In the genomic region with DNA sequence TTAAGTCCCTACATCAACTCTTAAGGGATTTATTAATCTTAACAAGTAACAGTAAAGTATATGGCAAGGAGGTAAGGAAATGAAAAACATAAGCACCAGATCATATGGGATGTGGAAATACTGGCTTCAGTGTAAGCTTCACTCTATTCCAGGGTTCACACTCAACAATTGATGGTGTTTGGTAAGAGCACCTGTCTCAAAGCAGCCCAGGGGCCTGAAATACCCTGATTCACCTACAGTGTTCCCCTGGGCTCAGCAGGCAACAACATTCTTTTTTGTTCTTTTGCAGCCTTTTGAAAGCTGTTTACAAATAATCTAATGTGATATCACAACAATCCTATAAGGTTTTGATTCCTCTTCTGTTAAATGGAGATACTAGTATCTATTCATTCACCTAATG, we compare ENCODE assay signal across 13 cellular contexts. TPM values are rescaled to one million over a fixed set of nuclear protein-coding genes. Genes with fewer than 3 reads are reported as not detected.
DNase-seq lines count a peak whose midpoint lies in the region; ATAC-seq and TF ChIP-seq lines count a peak whose summit lies in the region.
"Had no signal": no experiment of that assay in that cellular context is flagged by ENCODE, and none has a peak within 500 bp of the region (broad histone marks: within the 10 kb centered on the region; RNA-seq: fewer than 3 reads in every experiment).

No MANE protein-coding gene starts in this region.

- H3K4me2 ChIP-seq in H9 (ENCODE audit: insufficient read depth, insufficient read length, low read length) (peak overlapping the region; percentile 92), smooth muscle cell (peak overlapping the region; percentile 97)

- peak overlapping the region; percentile 83 for H3K4me3 ChIP-seq in astrocyte of the spinal cord (ENCODE audit: low read depth, low read length)
- H3K4me3 ChIP-seq in iPS-18a (ENCODE audit: low read length): peak overlapping the region; percentile 49
- peak overlapping the region; percentile 74 for H3K4me3 ChIP-seq in smooth muscle cell
- H3K4me3 ChIP-seq: SJCRH30 had no signal

- H4K91ac ChIP-seq in H9 (ENCODE audit: insufficient read length, low read depth, low read length): no peak overlapping the region

- H2AFZ ChIP-seq in H9 (ENCODE audit: low read length): no peak overlapping the region
- peak overlapping the region; percentile 61 for H2AFZ ChIP-seq in smooth muscle cell (ENCODE audit: low read depth)

- no peak overlapping the region for H4K8ac ChIP-seq in H9 (replicated peaks; ENCODE audit: insufficient read length, low read depth, low read length)

- H3K9me3 Mint-ChIP-seq in H9: peaks cover 2 to 4% of the 10 kb centered on the region in 2 experiments
- H3K9me3 Mint-ChIP-seq: dendritic cell treated with granulocyte-macrophage colony-stimulating factor and Interleukin-4, amounts not matched to agents 40 ng/mL and 50 ng/mL, for 4 days had no signal

- no peak overlapping the region for H4K5ac ChIP-seq in H9 (ENCODE audit: insufficient read length, low read depth, low read length)

- no peak overlapping the region for H3K18ac ChIP-seq in H9 (ENCODE audit: insufficient read length, low read depth, low read length)

- H3F3A ChIP-seq in smooth muscle cell (ENCODE audit: low read depth): peaks cover 10% of the 10 kb centered on the region

- H3K27ac ChIP-seq in H9 (ENCODE audit: insufficient read length, low read depth, low read length) (no peak overlapping the region), iPS-18a (ENCODE audit: low read length) (no peak overlapping the region), smooth muscle cell (ENCODE audit: low read depth) (no peak overlapping the region)
- H3K27ac ChIP-seq: SJCRH30 had no signal

- ATAC-seq in T-helper 17 cell (no peak), HG03354 (IDR thresholded peaks at IDR 0.05; ENCODE audit: poor library complexity, severe bottlenecking, unreplicated experiment) (no peak)
- ATAC-seq: gastrocnemius medialis had no signal

- no peak overlapping the region for H3K4ac ChIP-seq in H9 (ENCODE audit: low read depth, low read length)

- no peak overlapping the region for H2BK120ac ChIP-seq in H9 (ENCODE audit: low read depth, low read length, poor library complexity, severe bottlenecking)

- no peak overlapping the region for H3K23ac ChIP-seq in H9 (ENCODE audit: insufficient read length, low read depth, low read length)

- H2BK20ac ChIP-seq in H9 (ENCODE audit: low read depth, low read length, poor library complexity, severe bottlenecking): no peak overlapping the region

- H3K9me3 ChIP-seq in H9 (ENCODE audit: control insufficient read depth, low read depth, low read length) (no peaks in the 10 kb centered on the region), iPS-18a (ENCODE audit: control insufficient read depth, low read depth, low read length) (peaks cover 1% of the 10 kb centered on the region), smooth muscle cell (replicated peaks; ENCODE audit: low read depth) (no peaks in the 10 kb centered on the region), T-helper 17 cell (ENCODE audit: control insufficient read depth, low read length, poor library complexity, severe bottlenecking) (no peaks in the 10 kb centered on the region)
- H3K9me3 ChIP-seq: SJCRH30 had no signal

- H3K23me2 ChIP-seq in H9 (ENCODE audit: insufficient read length, low read depth, low read length, poor library complexity, severe bottlenecking): peaks cover 12% of the 10 kb centered on the region

- DNase-seq in H9 (no peak), astrocyte of the spinal cord (ENCODE audit: low read depth, low spot score) (no peak), smooth muscle cell (lab: John Stamatoyannopoulos, UW; ENCODE audit: unreplicated experiment) (no peak), HuH-7.5 (ENCODE audit: low spot score) (no peak), T-helper 17 cell (no peak), NCI-H2171 (lab: John Stamatoyannopoulos, UW) (no peak)
- DNase-seq: gastrocnemius medialis, NCI-H524 treated with DMSO at 0.1 percent for 48 hours, SJCRH30 had no signal

- H3K27me3 ChIP-seq in H9 (ENCODE audit: insufficient read depth, low read length): peaks cover 17% of the 10 kb centered on the region; the same call in 1 of the 2 replicates
- peaks cover 59% of the 10 kb centered on the region for H3K27me3 ChIP-seq in iPS-18a (ENCODE audit: control insufficient read depth, insufficient read depth, low read length)
- H3K27me3 ChIP-seq in smooth muscle cell (ENCODE audit: low read depth): no peaks in the 10 kb centered on the region

- H4K20me1 ChIP-seq in H9 (ENCODE audit: control insufficient read depth, insufficient read depth, insufficient read length) (no peaks in the 10 kb centered on the region), smooth muscle cell (ENCODE audit: low read depth) (no peaks in the 10 kb centered on the region)

- H3K9ac ChIP-seq in H9 (ENCODE audit: extremely low read depth, insufficient read length, low read length): no peak overlapping the region
- H3K9ac ChIP-seq in iPS-18a (ENCODE audit: low read length): no peak overlapping the region
- no peak overlapping the region for H3K9ac ChIP-seq in smooth muscle cell (ENCODE audit: low read depth)

- peaks cover 86% of the 10 kb centered on the region for H3K27me3 Mint-ChIP-seq in H9 (ENCODE audit: low read depth)
- H3K27me3 Mint-ChIP-seq in T-helper 17 cell: peaks cover 68% of the 10 kb centered on the region

- H3K36me3 ChIP-seq in iPS-18a (ENCODE audit: control insufficient read depth, low read depth, low read length): no peaks in the 10 kb centered on the region
- no peaks in the 10 kb centered on the region for H3K36me3 ChIP-seq in smooth muscle cell (ENCODE audit: low read depth)
- H3K36me3 ChIP-seq: gastrocnemius medialis, SJCRH30 had no signal

- no peak overlapping the region for H2BK12ac ChIP-seq in H9 (ENCODE audit: insufficient read length, low read depth, low read length)

- no peak overlapping the region for H3T11ph ChIP-seq in H9 (ENCODE audit: low read length)

- H3K4me1 Mint-ChIP-seq in H9 (peaks cover 26 to 39% of the 10 kb centered on the region in 2 experiments), T-helper 17 cell (peaks cover 2% of the 10 kb centered on the region)

- no peak overlapping the region for H2AK5ac ChIP-seq in H9 (ENCODE audit: insufficient read length, low read length)

- TF ChIP-seq CTCF in H9 (conservative IDR thresholded peaks at IDR 0.05) (no peak; the same call in 2 of the 3 replicates), astrocyte of the spinal cord (IDR thresholded peaks at IDR 0.05; ENCODE audit: low read depth, low read length) (no peak), smooth muscle cell (IDR thresholded peaks at IDR 0.05; ENCODE audit: borderline replicate concordance, insufficient read depth, poor library complexity, severe bottlenecking) (no peak)

- in situ Hi-C loops in astrocyte of the spinal cord (cut with HindIII; ENCODE audit: low sequenced_read_pairs): no loop called here

- H3K4me3 Mint-ChIP-seq in H9 (peak overlapping the region; percentile 64 to 85), T-helper 17 cell (no peak overlapping the region)
- H3K4me3 Mint-ChIP-seq: activated naive CD8-positive, alpha-beta T cell; dendritic cell treated with granulocyte-macrophage colony-stimulating factor and Interleukin-4, amounts not matched to agents 40 ng/mL and 50 ng/mL, for 4 days had no signal

- H3K79me2 ChIP-seq in H9 (ENCODE audit: insufficient read depth, low read length): no peaks in the 10 kb centered on the region
- peaks cover 14% of the 10 kb centered on the region for H3K79me2 ChIP-seq in smooth muscle cell (ENCODE audit: low read depth)

- H3K27ac Mint-ChIP-seq in H9 (no peak overlapping the region), T-helper 17 cell (no peak overlapping the region)
- H3K27ac Mint-ChIP-seq: activated naive CD8-positive, alpha-beta T cell; dendritic cell treated with granulocyte-macrophage colony-stimulating factor and Interleukin-4, amounts not matched to agents 40 ng/mL and 50 ng/mL, for 4 days had no signal

- no peak overlapping the region for H3K56ac ChIP-seq in H9 (ENCODE audit: insufficient read length, low read depth, low read length)

- H2BK5ac ChIP-seq in H9 (ENCODE audit: insufficient read length, low read length): no peak overlapping the region

- H3K4me1 ChIP-seq in H9 (ENCODE audit: insufficient read depth, low read length) (peaks cover 11% of the 10 kb centered on the region; the same call in 1 of the 2 replicates), iPS-18a (ENCODE audit: control insufficient read depth, low read depth, low read length) (peaks cover 21% of the 10 kb centered on the region), smooth muscle cell (ENCODE audit: low read depth) (peaks cover 13% of the 10 kb centered on the region)
- H3K4me1 ChIP-seq: SJCRH30 had no signal

- H2BK15ac ChIP-seq in H9 (ENCODE audit: low read depth, low read length): no peak overlapping the region

- H3K14ac ChIP-seq in H9 (ENCODE audit: insufficient read depth, low read length): no peak overlapping the region

- H3K79me1 ChIP-seq in H9 (ENCODE audit: insufficient read depth, low read depth, low read length, poor library complexity, severe bottlenecking): no peaks in the 10 kb centered on the region

- H3K36me3 Mint-ChIP-seq in H9 (ENCODE audit: insufficient read depth in 1 of 3, low read depth in 3 of 3): peaks cover 0 to 4% (median 0%) of the 10 kb centered on the region in 3 experiments; a peak in 2 of 7 replicates
- peaks cover 3% of the 10 kb centered on the region for H3K36me3 Mint-ChIP-seq in T-helper 17 cell (ENCODE audit: low read depth)

RNA-seq across cellular contexts. Expression of gene MLPH, which starts 1.2 kb away (rescaled TPM):
- total RNA-seq in H9 (2021) (3.4 TPM in 2 replicates), smooth muscle cell (15.7 and 36.4 TPM in 2 replicates), T-helper 17 cell (not detected)
- 32.8 and 40.1 TPM in 2 replicates for polyA plus RNA-seq in smooth muscle cell
